ENCODE assay signal across 10 cellular contexts in the genomic region with DNA sequence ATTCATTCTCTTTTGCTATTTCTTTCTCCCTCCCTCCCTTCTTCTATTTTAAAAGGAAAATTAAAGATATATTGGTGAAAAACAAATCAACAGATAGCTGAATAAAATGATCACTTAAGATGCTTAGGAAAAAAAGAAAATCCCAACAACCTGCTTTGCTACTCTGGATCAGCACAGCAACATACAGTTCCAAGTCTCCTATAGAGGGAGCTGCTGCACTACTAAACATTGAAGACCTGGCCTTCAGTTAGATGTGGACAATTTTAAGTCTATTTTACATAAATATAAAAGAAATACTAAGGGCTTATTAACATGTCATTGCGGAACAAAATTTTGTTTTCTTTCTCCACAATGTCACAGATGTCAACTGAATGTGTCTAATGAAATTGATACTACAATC.
DNase-seq lines count a peak whose midpoint lies in the region; ATAC-seq and TF ChIP-seq lines count a peak whose summit lies in the region.
"Had no signal": no experiment of that assay in that cellular context is flagged by ENCODE, and none has a peak within 500 bp of the region (broad histone marks: within the 10 kb centered on the region; RNA-seq: fewer than 3 reads in every experiment).

No MANE protein-coding gene starts in this region.

- H3K36me3 Mint-ChIP-seq in nephron (ENCODE audit: low read depth), result no peaks in the 10 kb centered on the region
- no peaks in the 10 kb centered on the region for H3K36me3 Mint-ChIP-seq in stimulated activated effector memory CD8-positive, alpha-beta T cell treated with anti-CD3 and anti-CD28 coated beads, Interleukin-12 subunit alpha, Interleukin-12 subunit beta, amount 100 ng/mL, for 72 hours

- H3K27me3 Mint-ChIP-seq in nephron (ENCODE audit: low read depth), result no peaks in the 10 kb centered on the region
- H3K27me3 Mint-ChIP-seq: activated B cell treated with CpG ODN at 0.5 μM for 24 hours; dendritic cell treated with granulocyte-macrophage colony-stimulating factor and Interleukin-4, amounts not matched to agents 40 ng/mL and 50 ng/mL, for 4 days had no signal

- H3K9me3 Mint-ChIP-seq in nephron, result peaks cover 2% of the 10 kb centered on the region
- peaks cover 2% of the 10 kb centered on the region for H3K9me3 Mint-ChIP-seq in stimulated activated effector memory CD8-positive, alpha-beta T cell treated with anti-CD3 and anti-CD28 coated beads, Interleukin-12 subunit alpha, Interleukin-12 subunit beta, amount 100 ng/mL, for 72 hours
- H3K9me3 Mint-ChIP-seq: dendritic cell treated with granulocyte-macrophage colony-stimulating factor and Interleukin-4, amounts not matched to agents 40 ng/mL and 50 ng/mL, for 4 days had no signal

- TF ChIP-seq CTCF in nephron (IDR thresholded peaks at IDR 0.05; ENCODE audit: unreplicated experiment in 3 of 3), result peak; percentile 39 to 59 (median 53)

- DNase-seq in GM03348 (ENCODE audit: low spot score) (peak; percentile 1), NCI-H2081 treated with DMSO at 0.1 percent for 48 hours (lab: John Stamatoyannopoulos, UW) (peak; percentile 7), cerebellar cortex (ENCODE audit: low spot score) (peak; percentile 1), NCI-H1436 treated with DMSO at 0.1 percent for 48 hours (lab: John Stamatoyannopoulos, UW) (no peak)
- no peak for DNase-seq in stimulated activated effector memory CD8-positive, alpha-beta T cell treated with anti-CD3 and anti-CD28 coated beads, Interleukin-12 subunit alpha, Interleukin-12 subunit beta, amount 100 ng/mL, for 72 hours (ENCODE audit: low spot score in 2 of 2)
- no peak for DNase-seq in activated CD4-positive, alpha-beta T cell treated with anti-CD3 and anti-CD28 coated beads for 4 hours
- no peak for DNase-seq in activated effector memory CD4-positive, alpha-beta T cell treated with Interleukin-2 at 50 U/mL for 16 hours
- DNase-seq: activated B cell treated with CpG ODN at 0.5 μM for 24 hours had no signal

- no peak overlapping the region for H3K4me3 Mint-ChIP-seq in nephron
- H3K4me3 Mint-ChIP-seq in stimulated activated effector memory CD8-positive, alpha-beta T cell treated with anti-CD3 and anti-CD28 coated beads, Interleukin-12 subunit alpha, Interleukin-12 subunit beta, amount 100 ng/mL, for 72 hours, result no peak overlapping the region
- H3K4me3 Mint-ChIP-seq: activated B cell treated with CpG ODN at 0.5 μM for 24 hours; dendritic cell treated with granulocyte-macrophage colony-stimulating factor and Interleukin-4, amounts not matched to agents 40 ng/mL and 50 ng/mL, for 4 days had no signal

- H3K27ac Mint-ChIP-seq in nephron, result no peak overlapping the region
- no peak overlapping the region for H3K27ac Mint-ChIP-seq in stimulated activated effector memory CD8-positive, alpha-beta T cell treated with anti-CD3 and anti-CD28 coated beads, Interleukin-12 subunit alpha, Interleukin-12 subunit beta, amount 100 ng/mL, for 72 hours
- H3K27ac Mint-ChIP-seq: activated B cell treated with CpG ODN at 0.5 μM for 24 hours; dendritic cell treated with granulocyte-macrophage colony-stimulating factor and Interleukin-4, amounts not matched to agents 40 ng/mL and 50 ng/mL, for 4 days had no signal

- no peaks in the 10 kb centered on the region for H3K4me1 Mint-ChIP-seq in nephron
- no peaks in the 10 kb centered on the region for H3K4me1 Mint-ChIP-seq in stimulated activated effector memory CD8-positive, alpha-beta T cell treated with anti-CD3 and anti-CD28 coated beads, Interleukin-12 subunit alpha, Interleukin-12 subunit beta, amount 100 ng/mL, for 72 hours
- H3K4me1 Mint-ChIP-seq: activated B cell treated with CpG ODN at 0.5 μM for 24 hours had no signal

- no peak for ATAC-seq in stimulated activated effector memory CD8-positive, alpha-beta T cell treated with anti-CD3 and anti-CD28 coated beads, Interleukin-12 subunit alpha, Interleukin-12 subunit beta, amount 100 ng/mL, for 72 hours

Comparison
In these comparisons a context has a peak if more than half of its experiments do, and no peak if none do; other contexts are left out.
1. DNase-seq: peak in GM03348 (single experiment), NCI-H2081 treated with DMSO at 0.1 percent for 48 hours (single experiment) and cerebellar cortex (single experiment); none in stimulated activated effector memory CD8-positive, alpha-beta T cell treated with anti-CD3 and anti-CD28 coated beads, Interleukin-12 subunit alpha, Interleukin-12 subunit beta, amount 100 ng/mL, for 72 hours (0 of 2), NCI-H1436 treated with DMSO at 0.1 percent for 48 hours (single experiment), activated CD4-positive, alpha-beta T cell treated with anti-CD3 and anti-CD28 coated beads for 4 hours (0 of 2) and activated effector memory CD4-positive, alpha-beta T cell treated with Interleukin-2 at 50 U/mL for 16 hours (single experiment).